Comparison of ENCODE assay signal across 1 cellular context in genomic region chr3:122356402-122356801, GRCh38.
A peak's percentile ranks its signal among the peaks of the same experiment; 100 is the strongest.
TF ChIP-seq lines count a peak whose summit lies in the region.

No MANE protein-coding gene starts in this region.

TF ChIP-seq in HepG2, 621 proteins besides CTCF, POLR2A, EP300 and RAD21:
- TF ChIP-seq TEF (CRISPR knock-in tag; IDR thresholded peaks at IDR 0.05) (no peak), SMC3 (IDR thresholded peaks at IDR 0.05; ENCODE audit: low read length) (peak; percentile 55), ZNF232 (CRISPR knock-in tag; IDR thresholded peaks at IDR 0.05; ENCODE audit: borderline replicate concordance) (no peak), YY1 (IDR thresholded peaks at IDR 0.05; ENCODE audit: insufficient read depth, insufficient replicate concordance, low read depth, low read length) (peak; percentile 71), BCL6 (CRISPR knock-in tag; IDR thresholded peaks at IDR 0.05) (no peak), ZNF567 (CRISPR knock-in tag; IDR thresholded peaks at IDR 0.05; ENCODE audit: borderline replicate concordance) (no peak), CHD2 (IDR thresholded peaks at IDR 0.05; ENCODE audit: low read depth, low read length) (no peak), STAG1 (CRISPR knock-in tag; IDR thresholded peaks at IDR 0.05) (peak; percentile 80), ZNF430 (CRISPR knock-in tag; IDR thresholded peaks at IDR 0.05) (no peak), SNAI1 (CRISPR knock-in tag; IDR thresholded peaks at IDR 0.05; ENCODE audit: borderline replicate concordance) (no peak)
- TF ChIP-seq, protein P1, sequence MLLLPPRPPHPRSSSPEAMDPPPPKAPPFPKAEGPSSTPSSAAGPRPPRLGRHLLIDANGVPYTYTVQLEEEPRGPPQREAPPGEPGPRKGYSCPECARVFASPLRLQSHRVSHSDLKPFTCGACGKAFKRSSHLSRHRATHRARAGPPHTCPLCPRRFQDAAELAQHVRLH (CRISPR knock-in tag; IDR thresholded peaks at IDR 0.05; ENCODE audit: borderline replicate concordance, low read depth) = peak; percentile 45; the same call in 1 of the 2 replicates
- TF ChIP-seq, protein P2, sequence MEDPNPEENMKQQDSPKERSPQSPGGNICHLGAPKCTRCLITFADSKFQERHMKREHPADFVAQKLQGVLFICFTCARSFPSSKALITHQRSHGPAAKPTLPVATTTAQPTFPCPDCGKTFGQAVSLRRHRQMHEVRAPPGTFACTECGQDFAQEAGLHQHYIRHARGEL (CRISPR knock-in tag; IDR thresholded peaks at IDR 0.05) = no peak
- TF ChIP-seq, protein P3, sequence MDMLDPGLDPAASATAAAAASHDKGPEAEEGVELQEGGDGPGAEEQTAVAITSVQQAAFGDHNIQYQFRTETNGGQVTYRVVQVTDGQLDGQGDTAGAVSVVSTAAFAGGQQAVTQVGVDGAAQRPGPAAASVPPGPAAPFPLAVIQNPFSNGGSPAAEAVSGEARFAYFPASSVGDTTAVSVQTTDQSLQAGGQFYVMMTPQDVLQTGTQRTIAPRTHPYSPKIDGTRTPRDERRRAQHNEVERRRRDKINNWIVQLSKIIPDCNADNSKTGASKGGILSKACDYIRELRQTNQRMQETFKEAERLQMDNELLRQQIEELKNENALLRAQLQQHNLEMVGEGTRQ (IDR thresholded peaks at IDR 0.05; ENCODE audit: low read depth, low read length) = no peak
- TF ChIP-seq, protein P3 (CRISPR knock-in tag; IDR thresholded peaks at IDR 0.05; ENCODE audit: borderline replicate concordance) = no peak
